1 cellular context compared by ENCODE assay signal in the genomic region with DNA sequence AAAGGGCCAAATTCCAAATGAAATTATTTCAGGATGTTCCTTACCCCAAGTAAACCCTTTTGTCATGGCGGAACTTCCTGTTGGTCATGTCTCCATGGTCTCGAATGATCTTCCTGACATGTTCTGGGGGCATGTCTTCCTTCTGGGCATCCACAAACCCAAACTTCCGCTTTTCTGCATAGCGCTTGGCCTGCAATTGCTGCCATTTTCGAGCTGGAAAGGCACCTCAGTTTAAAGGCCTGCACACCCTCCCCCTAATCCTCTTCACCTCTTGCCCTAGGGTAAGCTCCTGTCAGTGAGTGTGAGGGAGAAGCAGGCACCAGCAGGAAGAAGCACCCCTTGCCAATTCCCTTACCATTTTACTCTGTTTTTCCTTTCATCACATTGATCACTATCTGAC.
TF ChIP-seq lines count a peak whose summit lies in the region.

No MANE protein-coding gene starts in this region.

TF ChIP-seq in HepG2, 621 proteins besides CTCF, POLR2A, EP300 and RAD21:
- TF ChIP-seq FOXM1 (CRISPR knock-in tag; IDR thresholded peaks at IDR 0.05): no peak
- no peak for TF ChIP-seq ZNF530 (CRISPR knock-in tag; IDR thresholded peaks at IDR 0.05; ENCODE audit: low read depth)
- no peak for TF ChIP-seq ISX (CRISPR knock-in tag; conservative IDR thresholded peaks at IDR 0.05)
- TF ChIP-seq ZNF777 (CRISPR knock-in tag; IDR thresholded peaks at IDR 0.05): no peak
- no peak for TF ChIP-seq PRDM4 (CRISPR knock-in tag; IDR thresholded peaks at IDR 0.05; ENCODE audit: borderline replicate concordance)
- no peak for TF ChIP-seq ZNF780A (CRISPR knock-in tag; IDR thresholded peaks at IDR 0.05)
- TF ChIP-seq, protein P1, sequence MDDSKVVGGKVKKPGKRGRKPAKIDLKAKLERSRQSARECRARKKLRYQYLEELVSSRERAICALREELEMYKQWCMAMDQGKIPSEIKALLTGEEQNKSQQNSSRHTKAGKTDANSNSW (CRISPR knock-in tag; IDR thresholded peaks at IDR 0.05; ENCODE audit: borderline replicate concordance): no peak
- TF ChIP-seq ZNF570 (CRISPR knock-in tag; IDR thresholded peaks at IDR 0.05; ENCODE audit: borderline replicate concordance): no peak
- no peak for TF ChIP-seq MEIS1 (CRISPR knock-in tag; IDR thresholded peaks at IDR 0.05; ENCODE audit: borderline replicate concordance)
- TF ChIP-seq KIAA2018 (CRISPR knock-in tag; IDR thresholded peaks at IDR 0.05; ENCODE audit: borderline replicate concordance): no peak
- TF ChIP-seq GLI4 (CRISPR knock-in tag; IDR thresholded peaks at IDR 0.05; ENCODE audit: borderline replicate concordance): no peak
- TF ChIP-seq TEAD2 (CRISPR knock-in tag; IDR thresholded peaks at IDR 0.05): no peak
- TF ChIP-seq ZNF331 (CRISPR knock-in tag; IDR thresholded peaks at IDR 0.05): no peak
- no peak for TF ChIP-seq ZFX (CRISPR knock-in tag; IDR thresholded peaks at IDR 0.05; ENCODE audit: low read depth)
- no peak for TF ChIP-seq ZSCAN12 (CRISPR knock-in tag; IDR thresholded peaks at IDR 0.05)
- TF ChIP-seq CHCHD3 (CRISPR knock-in tag; IDR thresholded peaks at IDR 0.05): no peak
- no peak for TF ChIP-seq REL (CRISPR knock-in tag; conservative IDR thresholded peaks at IDR 0.05)
- TF ChIP-seq AHDC1 (CRISPR knock-in tag; IDR thresholded peaks at IDR 0.05; ENCODE audit: borderline replicate concordance): no peak
